In genomic region chr17:27562777-27563455, GRCh38 we compare ENCODE assay signal across 20 cellular contexts.
A peak's percentile ranks its signal among the peaks of the same experiment; 100 is the strongest.
DNase-seq lines count a peak whose midpoint lies in the region; ATAC-seq and TF ChIP-seq lines count a peak whose summit lies in the region.
"Had no signal": no experiment of that assay in that cellular context is flagged by ENCODE, and none has a peak within 500 bp of the region (broad histone marks: within the 10 kb centered on the region; RNA-seq: fewer than 3 reads in every experiment).

No MANE protein-coding gene starts in this region.

- H3K4ac ChIP-seq in mesendoderm (ENCODE audit: low read depth, low read length), result no peak overlapping the region

- H3K79me2 ChIP-seq in mesendoderm (ENCODE audit: control insufficient read depth, insufficient read depth, low read length), result no peaks in the 10 kb centered on the region

- H2AK5ac ChIP-seq in mesendoderm (ENCODE audit: low read length), result no peak overlapping the region

- H3K79me1 ChIP-seq in mesendoderm (ENCODE audit: low read length), result peaks cover 8% of the 10 kb centered on the region

- no peak for TF ChIP-seq CTCF in left ventricle myocardium inferior (IDR thresholded peaks at IDR 0.05; ENCODE audit: borderline replicate concordance)
- TF ChIP-seq CTCF in natural killer cell (IDR thresholded peaks at IDR 0.05), result no peak

- peak overlapping the region; percentile 11 to 93 for H3K27ac Mint-ChIP-seq in natural killer cell

- H3K4me1 Mint-ChIP-seq in natural killer cell, result peaks cover 20 to 29% of the 10 kb centered on the region in 2 donors

- H3K36me3 ChIP-seq in left ventricle myocardium inferior, result no peaks in the 10 kb centered on the region
- no peaks in the 10 kb centered on the region for H3K36me3 ChIP-seq in mesendoderm (ENCODE audit: control insufficient read depth, insufficient read depth, low read length)
- H3K36me3 ChIP-seq: ascending aorta, BE2C had no signal

- H3K9ac ChIP-seq in mesendoderm (ENCODE audit: low read length), result no peak overlapping the region

- H3K56ac ChIP-seq in mesendoderm (ENCODE audit: low read length), result no peak overlapping the region

- no peak overlapping the region for H4K5ac ChIP-seq in mesendoderm (ENCODE audit: low read length)

- no peak overlapping the region for H2BK5ac ChIP-seq in mesendoderm (ENCODE audit: low read length)

- no peaks in the 10 kb centered on the region for H3K9me3 ChIP-seq in left ventricle myocardium inferior (replicated peaks)
- H3K9me3 ChIP-seq: ascending aorta, BE2C had no signal

- H2BK120ac ChIP-seq in mesendoderm (ENCODE audit: low read depth, low read length), result no peak overlapping the region

- no peaks in the 10 kb centered on the region for H3K27me3 Mint-ChIP-seq in natural killer cell (ENCODE audit: low read depth in 2 of 2)
- H3K27me3 Mint-ChIP-seq: T-cell had no signal

- H3K27ac ChIP-seq in left ventricle myocardium inferior (replicated peaks) (peak overlapping the region; percentile 52), mesendoderm (ENCODE audit: low read depth, low read length) (no peak overlapping the region)
- H3K27ac ChIP-seq: HL-60 had no signal

- H3K9me3 Mint-ChIP-seq in natural killer cell, result no peaks in the 10 kb centered on the region
- H3K9me3 Mint-ChIP-seq: activated T-cell treated with anti-CD3 and anti-CD28 coated beads, Interleukin-2, amount 50 U/mL, for 4 hours; T-cell had no signal

- H3K27me3 ChIP-seq in left ventricle myocardium inferior (ENCODE audit: low read depth), result no peaks in the 10 kb centered on the region
- H3K27me3 ChIP-seq in mesendoderm (ENCODE audit: insufficient read depth, low read length, poor library complexity), result no peaks in the 10 kb centered on the region
- H3K27me3 ChIP-seq: ascending aorta, BE2C had no signal

- no peak overlapping the region for H3K4me2 ChIP-seq in mesendoderm (ENCODE audit: low read length)

- ATAC-seq in Right ventricle myocardium superior (ENCODE audit: poor library complexity), result no peak
- ATAC-seq in natural killer cell, result no peak
- ATAC-seq: activated CD4-positive, CD25-positive, alpha-beta regulatory T cell treated with anti-CD3 and anti-CD28 coated beads, Interleukin-2, amount 50 U/mL, for 24 hours; activated T-cell treated with anti-CD3 and anti-CD28 coated beads, Interleukin-2, amount 50 U/mL, for 4 hours; K562; stimulated activated naive CD8-positive, alpha-beta T cell treated with anti-CD3 and anti-CD28 coated beads, Interleukin-15, Interleukin-2, amounts not matched to agents 100 U/mL and 50 U/mL, for 24 hours had no signal

- no peak overlapping the region for H3K23ac ChIP-seq in mesendoderm (ENCODE audit: low read length)

- H4K8ac ChIP-seq in mesendoderm (ENCODE audit: low read depth, low read length), result no peak overlapping the region

- WGBS in mesendoderm (ENCODE audit: extremely low coverage, insufficient coverage, low lambda C conversion rate), result no CpG with 5 or more reads among the region's 8 CpGs

- DNase-seq in left ventricle myocardium inferior (no peak), Right ventricle myocardium superior (no peak), amniotic epithelial cell (ENCODE audit: low read depth) (peak; percentile 69), natural killer cell (no peak), NCI-H226 (no peak), mesendoderm (no peak), ecto neural progenitor cell (ENCODE audit: low spot score) (no peak), NCI-H2107 treated with DMSO at 0.1 percent for 48 hours (lab: John Stamatoyannopoulos, UW; ENCODE audit: unreplicated experiment) (no peak)
- DNase-seq: activated T-cell treated with anti-CD3 and anti-CD28 coated beads, Interleukin-2, amount 50 U/mL, for 4 hours; BE2C; DMS53; NCI-H1105; NCI-H2171 treated with DMSO at 0.1 percent for 48 hours; NK-92 treated with Interleukin-12 subunit alpha and Interleukin-12 subunit beta, amount 100 ng/mL, for 24 hours; stimulated activated naive CD8-positive, alpha-beta T cell treated with anti-CD3 and anti-CD28 coated beads, Interleukin-15, Interleukin-2, amounts not matched to agents 100 U/mL and 50 U/mL, for 24 hours; T-cell had no signal

- peaks cover 12% of the 10 kb centered on the region for H3K36me3 Mint-ChIP-seq in natural killer cell

- intact Hi-C loops in left ventricle myocardium inferior (cut with micrococcal nuclease) (no loop called here), Right ventricle myocardium superior (cut with DNase I) (loop anchor here (5.0 kb wide), 1 partner anchor 106 kb away; the partner anchor contains the start of gene KSR1), natural killer cell (cut with micrococcal nuclease) (no loop called here)

- H2BK15ac ChIP-seq in mesendoderm (replicated peaks; ENCODE audit: low read depth), result no peak overlapping the region

- H3K4me3 ChIP-seq in left ventricle myocardium inferior (no peak overlapping the region), mesendoderm (ENCODE audit: low read length) (no peak overlapping the region)
- H3K4me3 ChIP-seq: ascending aorta, K562 had no signal

- H3K4me3 Mint-ChIP-seq in natural killer cell, result no peak overlapping the region
- H3K4me3 Mint-ChIP-seq: activated T-cell treated with anti-CD3 and anti-CD28 coated beads, Interleukin-2, amount 50 U/mL, for 4 hours; T-cell had no signal

- H3K4me1 ChIP-seq in left ventricle myocardium inferior, result peaks cover 69% of the 10 kb centered on the region
- peaks cover 8% of the 10 kb centered on the region for H3K4me1 ChIP-seq in mesendoderm (ENCODE audit: control insufficient read depth, low read depth, low read length)
- H3K4me1 ChIP-seq: BE2C had no signal

- no peak overlapping the region for H3K18ac ChIP-seq in mesendoderm (ENCODE audit: low read length)
